Comparison of ENCODE assay signal across 8 cellular contexts in the genomic region with DNA sequence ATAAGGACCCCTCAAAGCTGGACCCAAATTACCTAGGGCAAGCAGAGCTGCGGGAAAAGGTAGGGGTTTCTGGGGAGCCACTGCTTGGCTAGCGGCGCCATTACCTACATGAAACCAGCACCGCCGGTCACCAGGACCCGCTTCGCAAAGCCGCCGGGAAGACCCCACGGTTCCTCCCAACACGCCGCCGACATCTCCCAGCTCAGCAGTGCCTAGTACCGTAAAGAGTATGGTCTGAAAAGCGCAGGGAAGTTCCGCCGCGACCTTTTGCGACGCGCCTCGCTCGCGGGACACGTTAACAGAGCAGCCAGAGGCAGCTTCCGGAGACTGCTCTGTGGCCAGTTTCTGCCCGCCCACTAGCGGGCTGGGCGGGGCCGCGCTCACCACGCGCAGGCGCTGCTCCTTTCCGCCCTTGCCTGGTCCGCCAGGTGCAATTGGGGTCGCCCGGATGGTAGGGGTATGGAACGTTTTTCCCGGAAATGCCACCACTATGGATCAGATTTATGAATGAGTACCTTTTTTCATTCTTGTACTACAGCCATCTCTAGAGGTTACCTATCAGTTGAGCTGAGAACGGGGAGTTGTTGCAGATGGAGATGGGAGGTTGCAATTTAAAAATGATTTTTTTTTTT. TPM values are rescaled to one million over a fixed set of nuclear protein-coding genes. Genes with fewer than 3 reads are reported as not detected.
DNase-seq lines count a peak whose midpoint lies in the region; ATAC-seq and TF ChIP-seq lines count a peak whose summit lies in the region.

A gene with protein sequence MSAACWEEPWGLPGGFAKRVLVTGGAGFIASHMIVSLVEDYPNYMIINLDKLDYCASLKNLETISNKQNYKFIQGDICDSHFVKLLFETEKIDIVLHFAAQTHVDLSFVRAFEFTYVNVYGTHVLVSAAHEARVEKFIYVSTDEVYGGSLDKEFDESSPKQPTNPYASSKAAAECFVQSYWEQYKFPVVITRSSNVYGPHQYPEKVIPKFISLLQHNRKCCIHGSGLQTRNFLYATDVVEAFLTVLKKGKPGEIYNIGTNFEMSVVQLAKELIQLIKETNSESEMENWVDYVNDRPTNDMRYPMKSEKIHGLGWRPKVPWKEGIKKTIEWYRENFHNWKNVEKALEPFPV (minus strand): TSS at position 210 of the 632 bp plus-strand sequence. CDS start 16 bp downstream, at position 194.

- peaks cover 6% of the 10 kb centered on the region for H3K9me3 Mint-ChIP-seq in activated T-helper 2 cell treated with anti-CD3 and anti-CD28 coated beads, Interferon-gamma antibody, Interleukin-2, Interleukin-4, amounts not matched to agents 10 μg/mL and 5 μg/mL and 100 μg/mL, durations not matched to agents 14 hours and 24 hours and 36 hours
- H3K9me3 Mint-ChIP-seq in natural killer cell, result no peaks in the 10 kb centered on the region

- peak; percentile 98 to 100 (median 98) for ATAC-seq in natural killer cell

- peaks cover 4% of the 10 kb centered on the region for H3K27me3 ChIP-seq in H7 (ENCODE audit: control insufficient read depth, insufficient read depth, low read length)

- H3K4me3 Mint-ChIP-seq in activated T-helper 2 cell treated with anti-CD3 and anti-CD28 coated beads, Interferon-gamma antibody, Interleukin-2, Interleukin-4, amounts not matched to agents 10 μg/mL and 5 μg/mL and 100 μg/mL, durations not matched to agents 14 hours and 24 hours and 36 hours (ENCODE audit: low read depth), result peak within 1 kb of the TSS; percentile 91
- peak within 1 kb of the TSS; percentile 97 for H3K4me3 Mint-ChIP-seq in natural killer cell

- peak; percentile 97 for TF ChIP-seq POLR2A in Raji (IDR thresholded peaks at IDR 0.05; ENCODE audit: insufficient read depth, low read depth, low read length)

- peak within 1 kb of the TSS; percentile 97 for H3K27ac Mint-ChIP-seq in activated T-helper 2 cell treated with anti-CD3 and anti-CD28 coated beads, Interferon-gamma antibody, Interleukin-2, Interleukin-4, amounts not matched to agents 10 μg/mL and 5 μg/mL and 100 μg/mL, durations not matched to agents 14 hours and 24 hours and 36 hours
- H3K27ac Mint-ChIP-seq in natural killer cell, result peak within 1 kb of the TSS; percentile 89 to 94

- DNase-seq in ELR (ENCODE audit: low read depth) (peak; percentile 94), H7 (peak; percentile 90), M059J (ENCODE audit: low read depth) (peak; percentile 87), fibroblast of mammary gland (ENCODE audit: low read depth) (peak; percentile 93), natural killer cell (peak; percentile 87)
- DNase-seq in activated T-helper 2 cell treated with anti-CD3 and anti-CD28 coated beads, Interferon-gamma antibody, Interleukin-2, Interleukin-4, amounts not matched to agents 10 μg/mL and 5 μg/mL and 100 μg/mL, durations not matched to agents 14 hours and 24 hours and 36 hours (ENCODE audit: low spot score), result peak; percentile 87
- DNase-seq in stimulated activated naive CD4-positive, alpha-beta T cell (lab: John Stamatoyannopoulos, UW), result peak; percentile 73 to 85 (median 82)

- TF ChIP-seq CTCF in fibroblast of mammary gland (conservative IDR thresholded peaks at IDR 0.05; ENCODE audit: control insufficient read depth, insufficient read depth, low read depth, low read length), result no peak
- no peak for TF ChIP-seq CTCF in natural killer cell (IDR thresholded peaks at IDR 0.05)

- no peaks in the 10 kb centered on the region; the same call in 1 of the 2 replicates for H3K36me3 ChIP-seq in H7 (replicated peaks; ENCODE audit: control insufficient read depth, insufficient read depth, low read length)

- H3K4me3 ChIP-seq in H7 (ENCODE audit: insufficient read depth, low read depth, low read length) (peak within 1 kb of the TSS; percentile 76), fibroblast of mammary gland (ENCODE audit: control insufficient read depth, low read depth, low read length) (peak within 1 kb of the TSS; percentile 99)

- peaks cover 27% of the 10 kb centered on the region for H3K36me3 Mint-ChIP-seq in activated T-helper 2 cell treated with anti-CD3 and anti-CD28 coated beads, Interferon-gamma antibody, Interleukin-2, Interleukin-4, amounts not matched to agents 10 μg/mL and 5 μg/mL and 100 μg/mL, durations not matched to agents 14 hours and 24 hours and 36 hours (ENCODE audit: low read depth)
- H3K36me3 Mint-ChIP-seq in natural killer cell, result no peaks in the 10 kb centered on the region

- H3K4me1 Mint-ChIP-seq in activated T-helper 2 cell treated with anti-CD3 and anti-CD28 coated beads, Interferon-gamma antibody, Interleukin-2, Interleukin-4, amounts not matched to agents 10 μg/mL and 5 μg/mL and 100 μg/mL, durations not matched to agents 14 hours and 24 hours and 36 hours (ENCODE audit: low read depth), result peaks cover 32% of the 10 kb centered on the region
- H3K4me1 Mint-ChIP-seq in natural killer cell, result peaks cover 27 to 40% of the 10 kb centered on the region in 2 donors

- intact Hi-C loops in activated T-helper 2 cell treated with anti-CD3 and anti-CD28 coated beads, Interferon-gamma antibody, Interleukin-2, Interleukin-4, amounts not matched to agents 10 μg/mL and 5 μg/mL and 100 μg/mL, durations not matched to agents 14 hours and 24 hours and 36 hours (cut with micrococcal nuclease), result loop anchor here (1.0 to 5.0 kb wide), 2 partner anchors 47 to 159 kb away; no protein-coding TSS in a partner anchor
- intact Hi-C loops in natural killer cell (cut with micrococcal nuclease), result loop anchor here (1.0 kb wide), 1 partner anchor 47 kb away; no protein-coding TSS in a partner anchor

- no peaks in the 10 kb centered on the region for H3K27me3 Mint-ChIP-seq in activated T-helper 2 cell treated with anti-CD3 and anti-CD28 coated beads, Interferon-gamma antibody, Interleukin-2, Interleukin-4, amounts not matched to agents 10 μg/mL and 5 μg/mL and 100 μg/mL, durations not matched to agents 14 hours and 24 hours and 36 hours (ENCODE audit: low read depth)
- H3K27me3 Mint-ChIP-seq in natural killer cell (ENCODE audit: low read depth in 2 of 2), result no peaks in the 10 kb centered on the region

RNA-seq across cellular contexts. Expression of the gene that starts here (rescaled TPM):
- total RNA-seq in H7 (2014; rRNA removed; shearing (Covaris generic)), result 21.0 and 27.4 TPM in 2 replicates
- total RNA-seq in M059J (2014; rRNA removed; shearing (Covaris generic)), result 13.1 and 15.2 TPM in 2 replicates
- total RNA-seq in activated T-helper 2 cell treated with anti-CD3 and anti-CD28 coated beads, Interferon-gamma antibody, Interleukin-2, Interleukin-4, amounts not matched to agents 10 μg/mL and 5 μg/mL and 100 μg/mL, durations not matched to agents 14 hours and 24 hours and 36 hours, result 26.6 and 27.5 TPM in 2 replicates
- 1 to 10 TPM; 6.9 to 9.0 (median 7.7) TPM for total RNA-seq in natural killer cell

Comparison
In these comparisons a context has a peak if more than half of its experiments do, and no peak if none do; other contexts are left out.
1. Peak in every context shown above with its lines: DNase-seq, ATAC-seq and H3K4me3 ChIP-seq.